In genomic region chr21:29372063-29372802, GRCh38 we compare ENCODE assay signal across 8 cellular contexts.
DNase-seq lines count a peak whose midpoint lies in the region; ATAC-seq and TF ChIP-seq lines count a peak whose summit lies in the region.

No MANE protein-coding gene starts in this region.

- CTCF ChIA-PET in activated CD8-positive, alpha-beta memory T cell treated with anti-CD3 and anti-CD28 coated beads, Interleukin-2, amount 10 ng/mL, durations not matched to agents 7 days and 5 days (lab: Charles Lee) = interaction anchor here (0.7 to 3.7 kb wide), 16 partner anchors 11 to 298 kb away, joined by 3 to 21 read pairs (median 4); partner anchors contain the start of gene BACH1

- H3K27ac ChIP-seq in fibroblast of lung (ENCODE audit: insufficient read depth, low read length) (no peak overlapping the region), neural cell (ENCODE audit: low read length) (no peak overlapping the region), vagina (no peak overlapping the region)

- no peaks in the 10 kb centered on the region for H3K9me3 ChIP-seq in fibroblast of lung (ENCODE audit: control insufficient read depth, insufficient read depth, low read depth, low read length)
- H3K9me3 ChIP-seq in neural cell (ENCODE audit: low read length) = no peaks in the 10 kb centered on the region
- no peaks in the 10 kb centered on the region for H3K9me3 ChIP-seq in vagina

- H3K4me3 ChIP-seq in fibroblast of lung (replicated peaks in 1 of 4; ENCODE audit: control extremely low read depth in 1 of 4, insufficient read depth in 1 of 4, low read depth in 3 of 4, low read length in 4 of 4) (no peak overlapping the region), neural cell (ENCODE audit: low read length) (no peak overlapping the region), vagina (no peak overlapping the region)

- TF ChIP-seq CTCF in fibroblast of lung (conservative IDR thresholded peaks at IDR 0.05 in 1 of 2, IDR thresholded peaks at IDR 0.05 in 1 of 2; ENCODE audit: low read depth in 1 of 2, low read length in 2 of 2) (peak; percentile 61 to 69), neural cell (IDR thresholded peaks at IDR 0.05; ENCODE audit: poor library complexity, severe bottlenecking) (peak; percentile 59), vagina (IDR thresholded peaks at IDR 0.05) (peak; percentile 61 to 90 (median 90))

- TF ChIP-seq EP300 in neural cell (conservative IDR thresholded peaks at IDR 0.05; ENCODE audit: poor library complexity, severe bottlenecking) = no peak

- TF ChIP-seq POLR2A in vagina (IDR thresholded peaks at IDR 0.05) = no peak

- H3K4me1 ChIP-seq in fibroblast of lung (ENCODE audit: control insufficient read depth, extremely low read depth, insufficient read depth, low read length) (no peaks in the 10 kb centered on the region), vagina (no peaks in the 10 kb centered on the region)

- H3K4me3 Mint-ChIP-seq in activated CD8-positive, alpha-beta memory T cell treated with anti-CD3 and anti-CD28 coated beads, Interleukin-2, amount 10 ng/mL, durations not matched to agents 7 days and 5 days = no peak overlapping the region

- H2AFZ ChIP-seq in fibroblast of lung (ENCODE audit: low read length) (no peak overlapping the region), neural cell (ENCODE audit: low read depth, low read length) (no peak overlapping the region)

- TF ChIP-seq RAD21 in neural cell (conservative IDR thresholded peaks at IDR 0.05) = peak; percentile 46

- intact Hi-C loops in vagina (cut with DNase I) = loop anchor here (5.0 to 10.0 kb wide), 2 partner anchors 207 to 280 kb away; no protein-coding TSS in a partner anchor

- H3K4me1 Mint-ChIP-seq in activated CD8-positive, alpha-beta memory T cell treated with anti-CD3 and anti-CD28 coated beads, Interleukin-2, amount 10 ng/mL, durations not matched to agents 7 days and 5 days = peaks cover 5% of the 10 kb centered on the region

- H3K36me3 ChIP-seq in fibroblast of lung (ENCODE audit: control insufficient read depth, insufficient read depth, low read length) (peaks cover 4% of the 10 kb centered on the region), neural cell (ENCODE audit: insufficient read depth, low read length) (no peaks in the 10 kb centered on the region), vagina (no peaks in the 10 kb centered on the region)

- no peak overlapping the region for H3K27ac Mint-ChIP-seq in activated CD8-positive, alpha-beta memory T cell treated with anti-CD3 and anti-CD28 coated beads, Interleukin-2, amount 10 ng/mL, durations not matched to agents 7 days and 5 days

- no peak overlapping the region for H3K4me2 ChIP-seq in fibroblast of lung (ENCODE audit: extremely low read depth, insufficient read depth, low read length)
- no peak overlapping the region for H3K4me2 ChIP-seq in neural cell (ENCODE audit: low read length)

- no peaks in the 10 kb centered on the region for H3K9me2 ChIP-seq in neural cell (ENCODE audit: insufficient read depth, low read length)

- H4K20me1 ChIP-seq in fibroblast of lung (ENCODE audit: control insufficient read depth, extremely low read depth, insufficient read depth, low read length) = no peaks in the 10 kb centered on the region
- H4K20me1 ChIP-seq in neural cell (ENCODE audit: insufficient read depth) = no peaks in the 10 kb centered on the region

- H3K27me3 ChIP-seq in fibroblast of lung (ENCODE audit: control insufficient read depth, insufficient read depth, low read length) (no peaks in the 10 kb centered on the region), neural cell (ENCODE audit: insufficient read depth, low read depth, low read length) (no peaks in the 10 kb centered on the region), vagina (no peaks in the 10 kb centered on the region)

- no peak overlapping the region for H3K9ac ChIP-seq in fibroblast of lung (ENCODE audit: insufficient read depth, low read length)
- H3K9ac ChIP-seq in neural cell (ENCODE audit: low read length) = no peak overlapping the region

- H3K79me2 ChIP-seq in fibroblast of lung (ENCODE audit: control insufficient read depth, insufficient read depth, low read length) (no peaks in the 10 kb centered on the region), neural cell (replicated peaks; ENCODE audit: insufficient read depth, low read length) (no peaks in the 10 kb centered on the region)

- peak; percentile 83 for ATAC-seq in GM21528 (IDR thresholded peaks at IDR 0.05; ENCODE audit: low FRiP score, unreplicated experiment)
- ATAC-seq in activated CD8-positive, alpha-beta memory T cell treated with anti-CD3 and anti-CD28 coated beads, Interleukin-2, amount 10 ng/mL, durations not matched to agents 7 days and 5 days = peak; percentile 89

- no peaks in the 10 kb centered on the region for H3K36me3 Mint-ChIP-seq in activated CD8-positive, alpha-beta memory T cell treated with anti-CD3 and anti-CD28 coated beads, Interleukin-2, amount 10 ng/mL, durations not matched to agents 7 days and 5 days

- no peaks in the 10 kb centered on the region for H3K9me3 Mint-ChIP-seq in activated CD8-positive, alpha-beta memory T cell treated with anti-CD3 and anti-CD28 coated beads, Interleukin-2, amount 10 ng/mL, durations not matched to agents 7 days and 5 days (ENCODE audit: low read depth)

- DNase-seq in EL (peak; percentile 83), HT1080 (ENCODE audit: low read depth) (peak; percentile 67), NOMO-1 (lab: John Stamatoyannopoulos, UW; ENCODE audit: unreplicated experiment in 2 of 2) (peak; percentile 6 to 64), fibroblast of lung (ENCODE audit: low read depth in 2 of 2) (peak; percentile 75 to 89), vagina (ENCODE audit: extremely low spot score in 2 of 2) (peak; percentile 61 to 77)
- peak; percentile 60 for DNase-seq in activated CD8-positive, alpha-beta memory T cell treated with anti-CD3 and anti-CD28 coated beads, Interleukin-2, amount 10 ng/mL, durations not matched to agents 7 days and 5 days

- no peaks in the 10 kb centered on the region for H3K27me3 Mint-ChIP-seq in activated CD8-positive, alpha-beta memory T cell treated with anti-CD3 and anti-CD28 coated beads, Interleukin-2, amount 10 ng/mL, durations not matched to agents 7 days and 5 days

- H3F3A ChIP-seq in neural cell (ENCODE audit: insufficient read depth, low read length, poor library complexity, severe bottlenecking) = no peaks in the 10 kb centered on the region

TF ChIP-seq in neural cell, 6 proteins besides CTCF, POLR2A, EP300 and RAD21:
- TF ChIP-seq MXI1 (conservative IDR thresholded peaks at IDR 0.05; ENCODE audit: poor library complexity, severe bottlenecking) = no peak
- peak; percentile 64 for TF ChIP-seq SMC3 (conservative IDR thresholded peaks at IDR 0.05; ENCODE audit: poor library complexity)
TF ChIP-seq in neural cell: peak in this region for 1.
